16 cellular contexts compared by ENCODE assay signal in genomic region chr15:35885870-35886269, GRCh38.
DNase-seq lines count a peak whose midpoint lies in the region; ATAC-seq, FAIRE-seq and TF ChIP-seq lines count a peak whose summit lies in the region.
"Had no signal": no experiment of that assay in that cellular context is flagged by ENCODE, and none has a peak within 500 bp of the region (broad histone marks: within the 10 kb centered on the region; RNA-seq: fewer than 3 reads in every experiment).

No MANE protein-coding gene starts in this region.

- H3K79me2 ChIP-seq in hepatocyte: no peaks in the 10 kb centered on the region

- H3K27me3 ChIP-seq in foreskin keratinocyte: no peaks in the 10 kb centered on the region
- H3K27me3 ChIP-seq in esophagus squamous epithelium: no peaks in the 10 kb centered on the region
- H3K27me3 ChIP-seq in hepatocyte: no peaks in the 10 kb centered on the region

- TF ChIP-seq POLR2A in H54 (IDR thresholded peaks at IDR 0.05; ENCODE audit: low read depth, low read length) (no peak), esophagus squamous epithelium (IDR thresholded peaks at IDR 0.05) (no peak)

- ATAC-seq in foreskin keratinocyte (peak; percentile 23), left cardiac atrium (no peak)
- ATAC-seq: GM12878 had no signal

- DNase-seq in H54 (ENCODE audit: insufficient read length, low spot score): no peak
- DNase-seq in NCI-H69 (lab: John Stamatoyannopoulos, UW): peak; percentile 44
- DNase-seq in astrocyte of the spinal cord (ENCODE audit: low read depth, low spot score): peak; percentile 2
- peak; percentile 29 to 62 for DNase-seq in foreskin keratinocyte
- no peak for DNase-seq in left cardiac atrium
- no peak for DNase-seq in esophagus squamous epithelium (lab: John Stamatoyannopoulos, UW)
- no peak for DNase-seq in hepatocyte (ENCODE audit: low spot score)
- DNase-seq: C1 segment of cervical spinal cord; Calu3; CD4-positive, alpha-beta T cell; DMS 273 treated with DMSO at 0.1 percent for 48 hours; GM23248; H7 had no signal

- FAIRE-seq in H54 (lab: Jason Lieb, UNC): peak; percentile 68
- FAIRE-seq: A204.1, GM12878, GM18507 had no signal

- in situ Hi-C loops in astrocyte of the spinal cord (cut with HindIII; ENCODE audit: low sequenced_read_pairs): no loop called here

- no peak overlapping the region for H3K4me2 ChIP-seq in hepatocyte

- H2AFZ ChIP-seq in hepatocyte: no peak overlapping the region
- H2AFZ ChIP-seq: GM23248 had no signal

- 82 to 100% methylated on average over 1 of the region's 1 CpG for WGBS in esophagus squamous epithelium, 2 donors
- WGBS in hepatocyte (ENCODE audit: low lambda C conversion rate, missing lambda C conversion rate): 91% methylated on average over 1 of the region's 1 CpG

- H4K20me1 ChIP-seq in hepatocyte (ENCODE audit: insufficient read depth, poor library complexity, severe bottlenecking): no peaks in the 10 kb centered on the region

- no peaks in the 10 kb centered on the region for H3K9me2 ChIP-seq in hepatocyte (replicated peaks; ENCODE audit: insufficient read depth)

- peaks cover 14% of the 10 kb centered on the region for H3K4me1 ChIP-seq in foreskin keratinocyte
- H3K4me1 ChIP-seq in esophagus squamous epithelium: peaks cover 0 to 5% (median 0%) of the 10 kb centered on the region in 3 donors
- H3K4me1 ChIP-seq in hepatocyte (ENCODE audit: insufficient read depth): no peaks in the 10 kb centered on the region

- H3K9me3 ChIP-seq in esophagus squamous epithelium (no peaks in the 10 kb centered on the region), hepatocyte (ENCODE audit: low read depth) (no peaks in the 10 kb centered on the region)

- H3K36me3 ChIP-seq in esophagus squamous epithelium (no peaks in the 10 kb centered on the region), hepatocyte (replicated peaks; ENCODE audit: insufficient read depth, low read depth) (no peaks in the 10 kb centered on the region)

- H3K27ac ChIP-seq in foreskin keratinocyte (no peak overlapping the region), esophagus squamous epithelium (no peak overlapping the region), hepatocyte (no peak overlapping the region)
- H3K27ac ChIP-seq: GM23248 had no signal

- TF ChIP-seq CTCF in astrocyte of the spinal cord (IDR thresholded peaks at IDR 0.05; ENCODE audit: low read depth, low read length): no peak
- TF ChIP-seq CTCF in foreskin keratinocyte (conservative IDR thresholded peaks at IDR 0.05): no peak
- TF ChIP-seq CTCF in esophagus squamous epithelium (IDR thresholded peaks at IDR 0.05): no peak
- no peak for TF ChIP-seq CTCF in hepatocyte (IDR thresholded peaks at IDR 0.05; ENCODE audit: poor library complexity)

- intact Hi-C loops in left cardiac atrium (cut with DNase I): no loop called here
- intact Hi-C loops in esophagus squamous epithelium (cut with DNase I): no loop called here

- H3K4me3 ChIP-seq in astrocyte of the spinal cord (ENCODE audit: low read depth, low read length) (no peak overlapping the region), esophagus squamous epithelium (no peak overlapping the region), hepatocyte (no peak overlapping the region)
- H3K4me3 ChIP-seq: GM12878, GM23248 had no signal

Comparison
In these comparisons a context has a peak if more than half of its experiments do, and no peak if none do; other contexts are left out.
1. DNase-seq: peak in NCI-H69 (single experiment), astrocyte of the spinal cord (single experiment) and foreskin keratinocyte (2 of 2); none in H54 (single experiment), left cardiac atrium (single experiment), esophagus squamous epithelium (single experiment) and hepatocyte (single experiment).